Comparison of ENCODE assay signal across 1 cellular context in genomic region chr3:175433026-175433668, GRCh38.
TF ChIP-seq lines count a peak whose summit lies in the region.

No MANE protein-coding gene starts in this region.

TF ChIP-seq in IMR-90, 13 proteins besides CTCF, POLR2A, EP300 and RAD21 (continued from another document):
- peak; percentile 57 for TF ChIP-seq CEBPB (IDR thresholded peaks at IDR 0.05; ENCODE audit: low read depth, low read length)
